ENCODE assay signal across 26 cellular contexts in genomic region chr9:118215544-118215943, GRCh38.
"Had no signal": no experiment of that assay in that cellular context is flagged by ENCODE, and none has a peak within 500 bp of the region (broad histone marks: within the 10 kb centered on the region; RNA-seq: fewer than 3 reads in every experiment).

No MANE protein-coding gene starts in this region.

- H3K9me3 ChIP-seq: neutrophil, ovary, psoas muscle, suprapubic skin, transverse colon had no signal

- H3K4me1 ChIP-seq: psoas muscle, suprapubic skin, transverse colon had no signal

- H3K27ac ChIP-seq: neutrophil, ovary, psoas muscle, suprapubic skin, transverse colon had no signal

- H3K27me3 ChIP-seq: neutrophil, ovary, suprapubic skin, transverse colon had no signal

- H3K9me3 Mint-ChIP-seq: activated T-cell treated with anti-CD3 and anti-CD28 coated beads, Interleukin-2, amount 50 U/mL, for 4 hours; activated T-helper 2 cell treated with anti-CD3 and anti-CD28 coated beads, Interferon-gamma antibody, Interleukin-2, Interleukin-4, amounts not matched to agents 10 μg/mL and 5 μg/mL and 100 μg/mL, durations not matched to agents 14 hours and 24 hours and 36 hours; nephron; stimulated activated naive CD8-positive, alpha-beta T cell treated with anti-CD3 and anti-CD28 coated beads, Interleukin-15, Interleukin-2, amounts not matched to agents 100 ng/mL and 50 ng/mL, for 24 hours; T-helper 2 cell treated with Interferon-gamma antibody and Interleukin-4, amounts not matched to agents 5 μg/mL and 100 μg/mL, for 36 hours; WTC11 had no signal

- H3K36me3 Mint-ChIP-seq: activated naive CD8-positive, alpha-beta T cell treated with anti-CD3 and anti-CD28 coated beads for 36 hours; WTC11 had no signal

- ATAC-seq: activated T-cell treated with anti-CD3 and anti-CD28 coated beads, Interleukin-2, amount 50 U/mL, for 4 hours; esophagus mucosa; left ventricle myocardium superior; psoas muscle; right cardiac atrium; WTC11 had no signal

- H3K4me3 ChIP-seq: ovary, psoas muscle, suprapubic skin, transverse colon had no signal

- DNase-seq: activated CD8-positive, alpha-beta memory T cell treated with anti-CD3 and anti-CD28 coated beads, Interleukin-2, amount 50 U/mL, for 48 hours; activated naive CD4-positive, alpha-beta T cell; activated naive CD8-positive, alpha-beta T cell treated with anti-CD3 and anti-CD28 coated beads for 36 hours; activated T-cell treated with anti-CD3 and anti-CD28 coated beads, Interleukin-2, amount 50 U/mL, for 4 hours; central memory CD4-positive, alpha-beta T cell; effector memory CD4-positive, alpha-beta T cell; foreskin melanocyte; kidney glomerular epithelial cell; left ventricle myocardium superior; ovary; psoas muscle; right cardiac atrium; stimulated activated CD4-positive, alpha-beta T cell treated with anti-CD3 and anti-CD28 coated beads, Interleukin-1b, Interleukin-23, amount 100 ng/mL, for 48 hours; transverse colon had no signal

- H3K27ac Mint-ChIP-seq: activated naive CD8-positive, alpha-beta T cell treated with anti-CD3 and anti-CD28 coated beads for 36 hours; activated T-helper 2 cell treated with anti-CD3 and anti-CD28 coated beads, Interferon-gamma antibody, Interleukin-2, Interleukin-4, amounts not matched to agents 10 μg/mL and 5 μg/mL and 100 μg/mL, durations not matched to agents 14 hours and 24 hours and 36 hours; nephron; stimulated activated naive CD8-positive, alpha-beta T cell treated with anti-CD3 and anti-CD28 coated beads, Interleukin-15, Interleukin-2, amounts not matched to agents 100 ng/mL and 50 ng/mL, for 24 hours; T-helper 2 cell treated with Interferon-gamma antibody and Interleukin-4, amounts not matched to agents 5 μg/mL and 100 μg/mL, for 36 hours; WTC11 had no signal

- FAIRE-seq: astrocyte, colon, TTC549, urothelium cell line had no signal

- H3K36me3 ChIP-seq: neutrophil, ovary, suprapubic skin, transverse colon had no signal
